Comparison of ENCODE assay signal across 8 cellular contexts in the genomic region with DNA sequence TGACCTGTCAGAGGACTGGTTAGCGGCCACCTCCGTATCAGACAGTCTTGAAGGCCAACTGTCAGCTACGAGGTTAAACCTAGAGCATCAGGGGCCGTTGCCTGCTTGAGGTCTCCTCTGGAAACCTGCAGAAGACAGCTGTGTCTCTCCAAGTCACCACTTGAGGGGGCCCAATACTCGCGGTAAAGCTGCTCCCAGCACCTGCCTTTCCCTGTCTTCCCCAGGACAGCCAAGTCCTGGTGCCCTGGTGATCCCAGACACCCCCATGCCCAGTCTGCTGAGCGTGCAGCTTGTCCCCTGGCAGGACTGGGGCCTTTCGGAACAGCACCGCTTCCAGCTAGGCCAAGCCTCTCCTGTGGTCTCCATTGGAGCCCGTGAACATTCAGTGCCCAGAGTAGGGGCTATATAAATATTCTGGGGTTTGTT.
DNase-seq lines count a peak whose midpoint lies in the region; ATAC-seq, FAIRE-seq and TF ChIP-seq lines count a peak whose summit lies in the region.

No MANE protein-coding gene starts in this region.

- H3K27ac Mint-ChIP-seq in H9: no peak overlapping the region
- H3K27ac Mint-ChIP-seq in activated CD4-positive, alpha-beta T cell treated with anti-CD3 and anti-CD28 coated beads for 36 hours: no peak overlapping the region

- CTCF ChIA-PET in activated CD4-positive, alpha-beta T cell treated with anti-CD3 and anti-CD28 coated beads for 36 hours (lab: Charles Lee): interaction anchor here (0.5 to 1.3 kb wide), 7 partner anchors 15 to 475 kb away, joined by 3 to 6 read pairs (median 4); no protein-coding TSS in a partner anchor
- CTCF ChIA-PET in HepG2 (lab: Yijun Ruan, JAX; ENCODE audit: low intra/inter-chr PET ratio, low total read pairs): interaction anchor here (0.8 to 3.3 kb wide), 5 partner anchors 63 to 248 kb away, joined by 3 to 43 read pairs (median 14); no protein-coding TSS in a partner anchor

- H3K23ac ChIP-seq in H9 (ENCODE audit: insufficient read length, low read depth, low read length): no peak overlapping the region

- no peaks in the 10 kb centered on the region for H3K79me2 ChIP-seq in H9 (ENCODE audit: insufficient read depth, low read length)
- H3K79me2 ChIP-seq in HepG2 (ENCODE audit: insufficient read depth, low read length): no peaks in the 10 kb centered on the region

- peak; percentile 99 for TF ChIP-seq RAD21 in HepG2 (CRISPR knock-in tag; IDR thresholded peaks at IDR 0.05)

- H3K79me1 ChIP-seq in H9 (ENCODE audit: insufficient read depth, low read depth, low read length, poor library complexity, severe bottlenecking): no peaks in the 10 kb centered on the region

- WGBS in H9 (ENCODE audit: extremely low coverage, insufficient read length, low lambda C conversion rate): no CpG with 5 or more reads among the region's 10 CpGs
- WGBS in HepG2 (ENCODE audit: low lambda C conversion rate): 15% methylated on average over 9 of the region's 10 CpGs

- H3K9ac ChIP-seq in H9 (ENCODE audit: extremely low read depth, insufficient read length, low read length): no peak overlapping the region
- no peak overlapping the region for H3K9ac ChIP-seq in HepG2 (ENCODE audit: insufficient read depth, low read depth, low read length)

- TF ChIP-seq CTCF in H9 (conservative IDR thresholded peaks at IDR 0.05) (peak; percentile 92), HepG2 (CRISPR knock-in tag; IDR thresholded peaks at IDR 0.05) (peak; percentile 99)

- TF ChIP-seq EP300 in HepG2 (IDR thresholded peaks at IDR 0.05; ENCODE audit: low read depth in 2 of 2, low read length in 2 of 2) (no peak), HepG2 (CRISPR knock-in tag; IDR thresholded peaks at IDR 0.05; ENCODE audit: borderline replicate concordance) (no peak)

- no peak overlapping the region for H3K4ac ChIP-seq in H9 (ENCODE audit: low read depth, low read length)

- H3K56ac ChIP-seq in H9 (ENCODE audit: insufficient read length, low read depth, low read length): no peak overlapping the region

- peaks cover 12 to 15% of the 10 kb centered on the region in 2 experiments for H3K4me1 Mint-ChIP-seq in H9
- no peaks in the 10 kb centered on the region for H3K4me1 Mint-ChIP-seq in activated CD4-positive, alpha-beta T cell treated with anti-CD3 and anti-CD28 coated beads for 36 hours

- no peak overlapping the region for H3K4me3 ChIP-seq in HepG2 (replicated peaks in 1 of 3; ENCODE audit: insufficient read depth in 1 of 3, low read depth in 2 of 3, low read length in 3 of 3)

- no peak overlapping the region for H2BK20ac ChIP-seq in H9 (ENCODE audit: low read depth, low read length, poor library complexity, severe bottlenecking)

- intact Hi-C loops in activated CD4-positive, alpha-beta T cell treated with anti-CD3 and anti-CD28 coated beads for 36 hours (cut with DNase I, micrococcal nuclease): loop anchor here (1.0 to 10.0 kb wide), 8 partner anchors 110 to 478 kb away; partner anchors contain the start of gene LGALS3BP (in 1 of the 2)
- intact Hi-C loops in HepG2 (cut with micrococcal nuclease; ENCODE audit: unreplicated experiment): loop anchor here (1.0 to 10.0 kb wide), 4 partner anchors 104 to 298 kb away; no protein-coding TSS in a partner anchor

- H4K5ac ChIP-seq in H9 (ENCODE audit: insufficient read length, low read depth, low read length): no peak overlapping the region

- no peak overlapping the region for H2BK120ac ChIP-seq in H9 (ENCODE audit: low read depth, low read length, poor library complexity, severe bottlenecking)

- H3K18ac ChIP-seq in H9 (ENCODE audit: insufficient read length, low read depth, low read length): no peak overlapping the region

- H3K36me3 Mint-ChIP-seq in H9 (ENCODE audit: insufficient read depth in 1 of 3, low read depth in 3 of 3): no peaks in the 10 kb centered on the region; a peak in 1 of 7 replicates
- no peaks in the 10 kb centered on the region for H3K36me3 Mint-ChIP-seq in activated CD4-positive, alpha-beta T cell treated with anti-CD3 and anti-CD28 coated beads for 36 hours (ENCODE audit: low read depth)

- H3K36me3 ChIP-seq in HepG2 (replicated peaks in 1 of 2; ENCODE audit: control insufficient read depth in 1 of 2, insufficient read depth in 2 of 2, low read length in 2 of 2): no peaks in the 10 kb centered on the region

- H3K27me3 ChIP-seq in H9 (ENCODE audit: insufficient read depth, low read length): no peaks in the 10 kb centered on the region
- H3K27me3 ChIP-seq in HepG2 (ENCODE audit: control insufficient read depth in 1 of 2, insufficient read depth in 2 of 2, low read length in 2 of 2): peaks cover 0 to 37% of the 10 kb centered on the region in 2 experiments

- DNase-seq in AML-193 (lab: John Stamatoyannopoulos, UW): peak; percentile 63 to 70
- DNase-seq in H9: peak; percentile 92
- peak; percentile 38 for DNase-seq in NCI-H446 treated with DMSO at 0.1 percent for 48 hours (lab: John Stamatoyannopoulos, UW)
- peak; percentile 76 for DNase-seq in activated CD4-positive, alpha-beta T cell treated with anti-CD3 and anti-CD28 coated beads for 36 hours
- peak; percentile 91 for DNase-seq in dermis blood vessel endothelial cell
- peak; percentile 79 for DNase-seq in HepG2 (ENCODE audit: low spot score)
- DNase-seq in stimulated activated CD4-positive, alpha-beta T cell treated with anti-CD3 and anti-CD28 coated beads, Interleukin-4, amount 100 ng/mL, for 4 hours: peak; percentile 41 to 43

- POLR2A ChIA-PET in activated CD4-positive, alpha-beta T cell treated with anti-CD3 and anti-CD28 coated beads for 36 hours (lab: Charles Lee): interaction anchor here (0.5 kb wide), 1 partner anchor 122 kb away, joined by 3 read pairs; no protein-coding TSS in a partner anchor
- POLR2A ChIA-PET in HepG2 (lab: Yijun Ruan, JAX): interaction anchor here (0.8 to 2.6 kb wide), 5 partner anchors 105 to 355 kb away, joined by 3 to 8 read pairs (median 6); no protein-coding TSS in a partner anchor

- peaks cover 4% of the 10 kb centered on the region for H3K4me1 ChIP-seq in H9 (ENCODE audit: insufficient read depth, low read length)
- H3K4me1 ChIP-seq in HepG2 (ENCODE audit: insufficient read depth, low read length): peaks cover 36% of the 10 kb centered on the region

- H2BK15ac ChIP-seq in H9 (ENCODE audit: low read depth, low read length): no peak overlapping the region

- in situ Hi-C loops in HepG2 (cut with HindIII; ENCODE audit: extremely low pct_ligation_motif_present, low pct_unique_long_range_greater_than_20kb): loop anchor here (5.0 to 10.0 kb wide), 2 partner anchors 108 to 210 kb away; no protein-coding TSS in a partner anchor

- no peak overlapping the region for H3K4me3 Mint-ChIP-seq in H9
- no peak overlapping the region for H3K4me3 Mint-ChIP-seq in activated CD4-positive, alpha-beta T cell treated with anti-CD3 and anti-CD28 coated beads for 36 hours

- H2AK5ac ChIP-seq in H9 (ENCODE audit: insufficient read length, low read length): no peak overlapping the region

- no peaks in the 10 kb centered on the region for H3K9me3 ChIP-seq in H9 (ENCODE audit: control insufficient read depth, low read depth, low read length)
- H3K9me3 ChIP-seq in HepG2 (ENCODE audit: low read length): no peaks in the 10 kb centered on the region

- no peaks in the 10 kb centered on the region for H3K9me3 Mint-ChIP-seq in H9
- no peaks in the 10 kb centered on the region for H3K9me3 Mint-ChIP-seq in activated CD4-positive, alpha-beta T cell treated with anti-CD3 and anti-CD28 coated beads for 36 hours (ENCODE audit: low read depth)

- H2AFZ ChIP-seq in H9 (ENCODE audit: low read length) (no peak overlapping the region), HepG2 (ENCODE audit: low read length) (no peak overlapping the region)

- H3K14ac ChIP-seq in H9 (ENCODE audit: insufficient read depth, low read length): no peak overlapping the region

- H2BK5ac ChIP-seq in H9 (ENCODE audit: insufficient read length, low read length): no peak overlapping the region

- no peaks in the 10 kb centered on the region for H3K23me2 ChIP-seq in H9 (ENCODE audit: insufficient read length, low read depth, low read length, poor library complexity, severe bottlenecking)

- no peak overlapping the region for H3K27ac ChIP-seq in H9 (ENCODE audit: insufficient read length, low read depth, low read length)
- no peak overlapping the region for H3K27ac ChIP-seq in HepG2 (ENCODE audit: extremely low read length, insufficient read depth, low read length)

- H4K20me1 ChIP-seq in H9 (ENCODE audit: control insufficient read depth, insufficient read depth, insufficient read length) (no peaks in the 10 kb centered on the region), HepG2 (ENCODE audit: insufficient read depth, low read length) (no peaks in the 10 kb centered on the region)

- no peak overlapping the region for H4K8ac ChIP-seq in H9 (replicated peaks; ENCODE audit: insufficient read length, low read depth, low read length)

- H3K27me3 Mint-ChIP-seq in H9 (ENCODE audit: low read depth): peaks cover 16% of the 10 kb centered on the region
- H3K27me3 Mint-ChIP-seq in activated CD4-positive, alpha-beta T cell treated with anti-CD3 and anti-CD28 coated beads for 36 hours: no peaks in the 10 kb centered on the region

- no peak overlapping the region for H3T11ph ChIP-seq in H9 (ENCODE audit: low read length)

- peak; percentile 61 for FAIRE-seq in HepG2 (lab: Jason Lieb, UNC)

- no peak for TF ChIP-seq POLR2A in HepG2 (IDR thresholded peaks at IDR 0.05; ENCODE audit: insufficient read depth in 1 of 2, low read depth in 2 of 2, low read length in 2 of 2)

- H3K4me2 ChIP-seq in H9 (ENCODE audit: insufficient read depth, insufficient read length, low read length): no peak overlapping the region
- no peak overlapping the region for H3K4me2 ChIP-seq in HepG2 (ENCODE audit: low read depth, low read length)

- no peak overlapping the region for H2BK12ac ChIP-seq in H9 (ENCODE audit: insufficient read length, low read depth, low read length)

- BruUV-seq in HepG2 (replicated peaks; lab: Mats Ljungman, UMichigan): no TSS peak

- no peak overlapping the region for H4K91ac ChIP-seq in H9 (ENCODE audit: insufficient read length, low read depth, low read length)

- peak; percentile 79 for ATAC-seq in activated CD4-positive, alpha-beta T cell treated with anti-CD3 and anti-CD28 coated beads for 36 hours
- peak; percentile 83 for ATAC-seq in HepG2
- ATAC-seq in GM21360 (IDR thresholded peaks at IDR 0.05; ENCODE audit: unreplicated experiment): no peak

TF ChIP-seq in HepG2, 621 proteins besides CTCF, POLR2A, EP300 and RAD21 (continues in another document):
- no peak for TF ChIP-seq SCMH1 (CRISPR knock-in tag; IDR thresholded peaks at IDR 0.05; ENCODE audit: borderline replicate concordance)
- TF ChIP-seq TFAP4 (IDR thresholded peaks at IDR 0.05; ENCODE audit: borderline replicate concordance, low read depth): peak; percentile 72; the same call in 1 of the 2 replicates
- TF ChIP-seq HOXA5 (CRISPR knock-in tag; IDR thresholded peaks at IDR 0.05): peak; percentile 79; the same call in 1 of the 2 replicates

Comparison
In these comparisons a context has a peak if more than half of its experiments do, and no peak if none do; other contexts are left out.
1. DNase-seq: peak in every context shown above with its lines; median percentile 92 in H9; 91 in dermis blood vessel endothelial cell; 79 in HepG2; 76 in activated CD4-positive, alpha-beta T cell treated with anti-CD3 and anti-CD28 coated beads for 36 hours; 66 in AML-193; 42 in stimulated activated CD4-positive, alpha-beta T cell treated with anti-CD3 and anti-CD28 coated beads, Interleukin-4, amount 100 ng/mL, for 4 hours; 38 in NCI-H446 treated with DMSO at 0.1 percent for 48 hours.